Comparison of ENCODE assay signal across 1 cellular context in the genomic region with DNA sequence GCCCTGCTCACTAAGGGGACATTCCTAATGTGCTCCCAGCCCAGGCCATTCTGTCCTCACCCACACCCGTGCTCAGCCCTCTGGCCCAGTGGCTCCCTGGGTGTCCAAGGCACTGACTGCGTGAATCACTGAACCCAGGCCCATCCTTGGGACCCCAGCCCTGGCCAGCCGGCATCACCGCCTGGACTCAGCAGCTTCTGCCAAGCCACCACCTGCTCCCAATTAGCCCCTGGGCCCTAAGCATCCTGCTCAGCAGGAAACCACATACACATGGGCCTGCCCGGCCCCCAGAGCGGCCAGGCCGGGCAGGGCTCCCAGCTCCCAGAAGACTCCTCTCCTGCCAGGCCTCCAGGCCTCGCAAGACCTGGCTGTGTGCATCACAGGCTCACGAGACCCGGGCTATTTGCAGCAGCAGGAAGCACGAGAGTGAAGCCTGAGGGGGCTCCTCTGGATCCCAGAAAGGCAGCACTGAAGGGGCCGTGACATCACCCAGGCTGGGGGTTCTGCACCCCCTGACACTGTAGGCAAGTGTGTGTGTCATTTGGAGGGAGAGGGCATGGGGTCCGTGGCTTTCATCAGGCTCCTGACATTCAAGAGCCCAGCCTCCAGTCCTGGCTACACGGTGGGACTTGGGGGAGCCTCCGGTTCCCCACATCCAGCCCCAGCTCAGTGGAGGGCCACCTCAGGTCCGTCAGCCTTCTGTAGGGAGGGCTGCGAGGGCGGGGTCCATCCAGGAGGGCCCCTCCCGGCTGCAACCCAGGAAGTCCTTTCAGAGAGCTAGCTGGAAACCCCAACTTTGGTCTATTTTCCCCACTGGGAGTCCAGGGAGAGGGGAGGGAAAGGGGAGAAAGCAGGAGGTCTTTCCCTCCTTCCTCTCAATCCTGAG.
TF ChIP-seq lines count a peak whose summit lies in the region.

No MANE protein-coding gene starts in this region.

TF ChIP-seq in GM23338, 12 proteins besides CTCF, POLR2A, EP300 and RAD21:
- TF ChIP-seq, protein P1, sequence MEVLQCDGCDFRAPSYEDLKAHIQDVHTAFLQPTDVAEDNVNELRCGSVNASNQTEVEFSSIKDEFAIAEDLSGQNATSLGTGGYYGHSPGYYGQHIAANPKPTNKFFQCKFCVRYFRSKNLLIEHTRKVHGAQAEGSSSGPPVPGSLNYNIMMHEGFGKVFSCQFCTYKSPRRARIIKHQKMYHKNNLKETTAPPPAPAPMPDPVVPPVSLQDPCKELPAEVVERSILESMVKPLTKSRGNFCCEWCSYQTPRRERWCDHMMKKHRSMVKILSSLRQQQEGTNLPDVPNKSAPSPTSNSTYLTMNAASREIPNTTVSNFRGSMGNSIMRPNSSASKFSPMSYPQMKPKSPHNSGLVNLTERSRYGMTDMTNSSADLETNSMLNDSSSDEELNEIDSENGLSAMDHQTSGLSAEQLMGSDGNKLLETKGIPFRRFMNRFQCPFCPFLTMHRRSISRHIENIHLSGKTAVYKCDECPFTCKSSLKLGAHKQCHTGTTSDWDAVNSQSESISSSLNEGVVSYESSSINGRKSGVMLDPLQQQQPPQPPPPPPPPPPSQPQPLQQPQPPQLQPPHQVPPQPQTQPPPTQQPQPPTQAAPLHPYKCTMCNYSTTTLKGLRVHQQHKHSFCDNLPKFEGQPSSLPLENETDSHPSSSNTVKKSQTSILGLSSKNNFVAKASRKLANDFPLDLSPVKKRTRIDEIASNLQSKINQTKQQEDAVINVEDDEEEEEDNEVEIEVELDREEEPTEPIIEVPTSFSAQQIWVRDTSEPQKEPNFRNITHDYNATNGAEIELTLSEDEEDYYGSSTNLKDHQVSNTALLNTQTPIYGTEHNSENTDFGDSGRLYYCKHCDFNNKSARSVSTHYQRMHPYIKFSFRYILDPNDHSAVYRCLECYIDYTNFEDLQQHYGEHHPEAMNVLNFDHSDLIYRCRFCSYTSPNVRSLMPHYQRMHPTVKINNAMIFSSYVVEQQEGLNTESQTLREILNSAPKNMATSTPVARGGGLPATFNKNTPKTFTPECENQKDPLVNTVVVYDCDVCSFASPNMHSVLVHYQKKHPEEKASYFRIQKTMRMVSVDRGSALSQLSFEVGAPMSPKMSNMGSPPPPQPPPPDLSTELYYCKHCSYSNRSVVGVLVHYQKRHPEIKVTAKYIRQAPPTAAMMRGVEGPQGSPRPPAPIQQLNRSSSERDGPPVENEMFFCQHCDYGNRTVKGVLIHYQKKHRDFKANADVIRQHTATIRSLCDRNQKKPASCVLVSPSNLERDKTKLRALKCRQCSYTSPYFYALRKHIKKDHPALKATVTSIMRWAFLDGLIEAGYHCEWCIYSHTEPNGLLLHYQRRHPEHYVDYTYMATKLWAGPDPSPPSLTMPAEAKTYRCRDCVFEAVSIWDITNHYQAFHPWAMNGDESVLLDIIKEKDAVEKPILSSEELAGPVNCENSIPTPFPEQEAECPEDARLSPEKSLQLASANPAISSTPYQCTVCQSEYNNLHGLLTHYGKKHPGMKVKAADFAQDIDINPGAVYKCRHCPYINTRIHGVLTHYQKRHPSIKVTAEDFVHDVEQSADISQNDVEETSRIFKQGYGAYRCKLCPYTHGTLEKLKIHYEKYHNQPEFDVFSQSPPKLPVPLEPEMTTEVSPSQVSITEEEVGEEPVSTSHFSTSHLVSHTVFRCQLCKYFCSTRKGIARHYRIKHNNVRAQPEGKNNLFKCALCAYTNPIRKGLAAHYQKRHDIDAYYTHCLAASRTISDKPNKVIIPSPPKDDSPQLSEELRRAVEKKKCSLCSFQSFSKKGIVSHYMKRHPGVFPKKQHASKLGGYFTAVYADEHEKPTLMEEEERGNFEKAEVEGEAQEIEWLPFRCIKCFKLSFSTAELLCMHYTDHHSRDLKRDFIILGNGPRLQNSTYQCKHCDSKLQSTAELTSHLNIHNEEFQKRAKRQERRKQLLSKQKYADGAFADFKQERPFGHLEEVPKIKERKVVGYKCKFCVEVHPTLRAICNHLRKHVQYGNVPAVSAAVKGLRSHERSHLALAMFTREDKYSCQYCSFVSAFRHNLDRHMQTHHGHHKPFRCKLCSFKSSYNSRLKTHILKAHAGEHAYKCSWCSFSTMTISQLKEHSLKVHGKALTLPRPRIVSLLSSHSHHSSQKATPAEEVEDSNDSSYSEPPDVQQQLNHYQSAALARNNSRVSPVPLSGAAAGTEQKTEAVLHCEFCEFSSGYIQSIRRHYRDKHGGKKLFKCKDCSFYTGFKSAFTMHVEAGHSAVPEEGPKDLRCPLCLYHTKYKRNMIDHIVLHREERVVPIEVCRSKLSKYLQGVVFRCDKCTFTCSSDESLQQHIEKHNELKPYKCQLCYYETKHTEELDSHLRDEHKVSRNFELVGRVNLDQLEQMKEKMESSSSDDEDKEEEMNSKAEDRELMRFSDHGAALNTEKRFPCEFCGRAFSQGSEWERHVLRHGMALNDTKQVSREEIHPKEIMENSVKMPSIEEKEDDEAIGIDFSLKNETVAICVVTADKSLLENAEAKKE (CRISPR knock-in tag; IDR thresholded peaks at IDR 0.05) = no peak
- TF ChIP-seq STAT1 (IDR thresholded peaks at IDR 0.05; ENCODE audit: unreplicated experiment) (no peak), ZNF331 (CRISPR knock-in tag; IDR thresholded peaks at IDR 0.05; ENCODE audit: low read depth) (no peak), POLR2AphosphoS5 (IDR thresholded peaks at IDR 0.05; ENCODE audit: low read depth) (no peak; the same call in 1 of the 2 replicates), EZH2 (IDR thresholded peaks at IDR 0.05; ENCODE audit: low read depth, unreplicated experiment) (no peak), NANOG (IDR thresholded peaks at IDR 0.05; ENCODE audit: borderline replicate concordance) (no peak), EZH2phosphoT487 (IDR thresholded peaks at IDR 0.05; ENCODE audit: unreplicated experiment) (no peak), JUNB (IDR thresholded peaks at IDR 0.05; ENCODE audit: unreplicated experiment) (no peak), ZNF114 (CRISPR knock-in tag; IDR thresholded peaks at IDR 0.05) (no peak), CREB1 (CRISPR knock-in tag; IDR thresholded peaks at IDR 0.05; ENCODE audit: low read depth) (no peak)
- TF ChIP-seq, protein P2, sequence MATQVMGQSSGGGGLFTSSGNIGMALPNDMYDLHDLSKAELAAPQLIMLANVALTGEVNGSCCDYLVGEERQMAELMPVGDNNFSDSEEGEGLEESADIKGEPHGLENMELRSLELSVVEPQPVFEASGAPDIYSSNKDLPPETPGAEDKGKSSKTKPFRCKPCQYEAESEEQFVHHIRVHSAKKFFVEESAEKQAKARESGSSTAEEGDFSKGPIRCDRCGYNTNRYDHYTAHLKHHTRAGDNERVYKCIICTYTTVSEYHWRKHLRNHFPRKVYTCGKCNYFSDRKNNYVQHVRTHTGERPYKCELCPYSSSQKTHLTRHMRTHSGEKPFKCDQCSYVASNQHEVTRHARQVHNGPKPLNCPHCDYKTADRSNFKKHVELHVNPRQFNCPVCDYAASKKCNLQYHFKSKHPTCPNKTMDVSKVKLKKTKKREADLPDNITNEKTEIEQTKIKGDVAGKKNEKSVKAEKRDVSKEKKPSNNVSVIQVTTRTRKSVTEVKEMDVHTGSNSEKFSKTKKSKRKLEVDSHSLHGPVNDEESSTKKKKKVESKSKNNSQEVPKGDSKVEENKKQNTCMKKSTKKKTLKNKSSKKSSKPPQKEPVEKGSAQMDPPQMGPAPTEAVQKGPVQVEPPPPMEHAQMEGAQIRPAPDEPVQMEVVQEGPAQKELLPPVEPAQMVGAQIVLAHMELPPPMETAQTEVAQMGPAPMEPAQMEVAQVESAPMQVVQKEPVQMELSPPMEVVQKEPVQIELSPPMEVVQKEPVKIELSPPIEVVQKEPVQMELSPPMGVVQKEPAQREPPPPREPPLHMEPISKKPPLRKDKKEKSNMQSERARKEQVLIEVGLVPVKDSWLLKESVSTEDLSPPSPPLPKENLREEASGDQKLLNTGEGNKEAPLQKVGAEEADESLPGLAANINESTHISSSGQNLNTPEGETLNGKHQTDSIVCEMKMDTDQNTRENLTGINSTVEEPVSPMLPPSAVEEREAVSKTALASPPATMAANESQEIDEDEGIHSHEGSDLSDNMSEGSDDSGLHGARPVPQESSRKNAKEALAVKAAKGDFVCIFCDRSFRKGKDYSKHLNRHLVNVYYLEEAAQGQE (IDR thresholded peaks at IDR 0.05; ENCODE audit: unreplicated experiment) = no peak
- TF ChIP-seq, protein P3, sequence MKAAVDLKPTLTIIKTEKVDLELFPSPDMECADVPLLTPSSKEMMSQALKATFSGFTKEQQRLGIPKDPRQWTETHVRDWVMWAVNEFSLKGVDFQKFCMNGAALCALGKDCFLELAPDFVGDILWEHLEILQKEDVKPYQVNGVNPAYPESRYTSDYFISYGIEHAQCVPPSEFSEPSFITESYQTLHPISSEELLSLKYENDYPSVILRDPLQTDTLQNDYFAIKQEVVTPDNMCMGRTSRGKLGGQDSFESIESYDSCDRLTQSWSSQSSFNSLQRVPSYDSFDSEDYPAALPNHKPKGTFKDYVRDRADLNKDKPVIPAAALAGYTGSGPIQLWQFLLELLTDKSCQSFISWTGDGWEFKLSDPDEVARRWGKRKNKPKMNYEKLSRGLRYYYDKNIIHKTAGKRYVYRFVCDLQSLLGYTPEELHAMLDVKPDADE (IDR thresholded peaks at IDR 0.05) = no peak
TF ChIP-seq in GM23338: peak in this region for 0.
